ENCODE assay signal across 23 cellular contexts in genomic region chr6:22020299-22020998, GRCh38.
"Had no signal": no experiment of that assay in that cellular context is flagged by ENCODE, and none has a peak within 500 bp of the region (broad histone marks: within the 10 kb centered on the region; RNA-seq: fewer than 3 reads in every experiment).

No MANE protein-coding gene starts in this region.

- H3K4me3 Mint-ChIP-seq: memory B cell, mesothelial cell of epicardium, natural killer cell, neural crest cell had no signal

- DNase-seq: effector CD8-positive, alpha-beta T cell; glutamatergic neuron; kidney; left cardiac atrium; left ventricle myocardium inferior; lower lobe of right lung; natural killer cell; posterior cingulate gyrus; sigmoid colon; stimulated activated CD4-positive, alpha-beta T cell treated with anti-CD3 and anti-CD28 coated beads, Interleukin-12 subunit alpha, Interleukin-12 subunit beta, amount 100 ng/mL, for 4 hours; stimulated activated naive CD4-positive, alpha-beta T cell; stomach; substantia nigra; transverse colon had no signal

- H3K4me1 Mint-ChIP-seq: memory B cell, natural killer cell had no signal

- H3K4me3 ChIP-seq: coronary artery, gastroesophageal sphincter, left ventricle myocardium inferior, lower lobe of right lung, right atrium auricular region, sigmoid colon, skin epidermis, stomach, thoracic aorta, transverse colon had no signal

- H3K36me3 ChIP-seq: left ventricle myocardium inferior, lower lobe of right lung, right atrium auricular region, stomach, transverse colon had no signal

- ATAC-seq: esophagus mucosa, gastroesophageal sphincter, left cardiac atrium, lower lobe of right lung, natural killer cell had no signal

- H3K27ac ChIP-seq: coronary artery, gastroesophageal sphincter, left ventricle myocardium inferior, lower lobe of right lung, right atrium auricular region, sigmoid colon, stomach, thoracic aorta, transverse colon had no signal

- H3K27me3 Mint-ChIP-seq: memory B cell had no signal

- H3K9me3 ChIP-seq: sigmoid colon, thoracic aorta, transverse colon had no signal

- H3K27me3 ChIP-seq: gastroesophageal sphincter, right atrium auricular region, sigmoid colon, stomach, transverse colon had no signal

- H3K27ac Mint-ChIP-seq: memory B cell, mesothelial cell of epicardium, natural killer cell had no signal

- H3K36me3 Mint-ChIP-seq: memory B cell, natural killer cell had no signal
